In the genomic region with DNA sequence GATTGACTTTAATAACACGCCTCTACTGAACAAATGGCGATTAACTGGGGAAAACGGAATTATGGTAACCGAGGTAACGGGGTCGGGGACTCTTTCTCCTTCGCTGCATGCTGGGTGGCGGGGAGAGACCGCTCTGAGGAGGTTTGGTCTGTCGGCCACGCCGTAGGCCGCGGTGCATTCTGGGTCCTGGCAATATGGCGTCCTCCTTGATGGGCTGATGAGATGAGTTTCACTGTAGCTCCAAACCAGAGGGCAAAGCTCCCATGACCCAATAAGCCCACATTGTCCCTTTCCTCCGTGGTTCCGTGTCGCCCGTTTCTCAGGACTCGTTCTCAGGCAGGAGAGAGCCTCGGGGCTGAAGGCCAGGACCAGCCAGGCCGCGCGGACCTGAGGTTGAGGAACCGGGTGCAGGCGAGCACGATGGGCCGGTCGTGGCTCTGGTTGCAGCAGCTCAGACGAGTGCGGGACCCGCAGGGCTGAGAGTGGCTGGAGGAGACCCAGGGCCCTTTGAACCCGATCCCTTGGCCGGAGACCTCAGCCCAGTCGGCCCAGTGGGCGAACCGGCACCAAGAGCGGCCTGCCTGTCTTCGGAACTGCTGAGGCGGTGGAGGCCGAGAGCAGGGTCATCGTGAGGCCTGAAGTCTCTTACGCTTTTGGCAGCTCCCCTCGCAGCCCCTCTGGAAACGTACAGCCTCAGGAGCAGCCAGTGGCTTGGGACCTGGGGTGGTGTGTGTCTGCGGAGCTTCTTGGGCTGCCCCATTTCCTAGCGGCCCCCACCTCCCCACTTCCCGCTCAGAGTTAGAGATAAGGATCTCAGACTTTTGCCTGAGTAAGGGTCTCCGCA, we compare ENCODE assay signal across 1 cellular context.
TF ChIP-seq lines count a peak whose summit lies in the region.

A gene with protein sequence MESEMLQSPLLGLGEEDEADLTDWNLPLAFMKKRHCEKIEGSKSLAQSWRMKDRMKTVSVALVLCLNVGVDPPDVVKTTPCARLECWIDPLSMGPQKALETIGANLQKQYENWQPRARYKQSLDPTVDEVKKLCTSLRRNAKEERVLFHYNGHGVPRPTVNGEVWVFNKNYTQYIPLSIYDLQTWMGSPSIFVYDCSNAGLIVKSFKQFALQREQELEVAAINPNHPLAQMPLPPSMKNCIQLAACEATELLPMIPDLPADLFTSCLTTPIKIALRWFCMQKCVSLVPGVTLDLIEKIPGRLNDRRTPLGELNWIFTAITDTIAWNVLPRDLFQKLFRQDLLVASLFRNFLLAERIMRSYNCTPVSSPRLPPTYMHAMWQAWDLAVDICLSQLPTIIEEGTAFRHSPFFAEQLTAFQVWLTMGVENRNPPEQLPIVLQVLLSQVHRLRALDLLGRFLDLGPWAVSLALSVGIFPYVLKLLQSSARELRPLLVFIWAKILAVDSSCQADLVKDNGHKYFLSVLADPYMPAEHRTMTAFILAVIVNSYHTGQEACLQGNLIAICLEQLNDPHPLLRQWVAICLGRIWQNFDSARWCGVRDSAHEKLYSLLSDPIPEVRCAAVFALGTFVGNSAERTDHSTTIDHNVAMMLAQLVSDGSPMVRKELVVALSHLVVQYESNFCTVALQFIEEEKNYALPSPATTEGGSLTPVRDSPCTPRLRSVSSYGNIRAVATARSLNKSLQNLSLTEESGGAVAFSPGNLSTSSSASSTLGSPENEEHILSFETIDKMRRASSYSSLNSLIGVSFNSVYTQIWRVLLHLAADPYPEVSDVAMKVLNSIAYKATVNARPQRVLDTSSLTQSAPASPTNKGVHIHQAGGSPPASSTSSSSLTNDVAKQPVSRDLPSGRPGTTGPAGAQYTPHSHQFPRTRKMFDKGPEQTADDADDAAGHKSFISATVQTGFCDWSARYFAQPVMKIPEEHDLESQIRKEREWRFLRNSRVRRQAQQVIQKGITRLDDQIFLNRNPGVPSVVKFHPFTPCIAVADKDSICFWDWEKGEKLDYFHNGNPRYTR (N-terminal part only) (plus strand): TSS at position 184 of the 844 bp plus-strand sequence. CDS start 792 bp downstream, outside the sequence.

TF ChIP-seq in HepG2, 621 proteins besides CTCF, POLR2A, EP300 and RAD21 (continued from another document):
- TF ChIP-seq, protein P1, sequence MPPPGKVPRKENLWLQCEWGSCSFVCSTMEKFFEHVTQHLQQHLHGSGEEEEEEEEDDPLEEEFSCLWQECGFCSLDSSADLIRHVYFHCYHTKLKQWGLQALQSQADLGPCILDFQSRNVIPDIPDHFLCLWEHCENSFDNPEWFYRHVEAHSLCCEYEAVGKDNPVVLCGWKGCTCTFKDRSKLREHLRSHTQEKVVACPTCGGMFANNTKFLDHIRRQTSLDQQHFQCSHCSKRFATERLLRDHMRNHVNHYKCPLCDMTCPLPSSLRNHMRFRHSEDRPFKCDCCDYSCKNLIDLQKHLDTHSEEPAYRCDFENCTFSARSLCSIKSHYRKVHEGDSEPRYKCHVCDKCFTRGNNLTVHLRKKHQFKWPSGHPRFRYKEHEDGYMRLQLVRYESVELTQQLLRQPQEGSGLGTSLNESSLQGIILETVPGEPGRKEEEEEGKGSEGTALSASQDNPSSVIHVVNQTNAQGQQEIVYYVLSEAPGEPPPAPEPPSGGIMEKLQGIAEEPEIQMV (CRISPR knock-in tag; IDR thresholded peaks at IDR 0.05; ENCODE audit: low read depth): peak; percentile 91
- TF ChIP-seq SCMH1 (CRISPR knock-in tag; IDR thresholded peaks at IDR 0.05; ENCODE audit: borderline replicate concordance) (no peak), ZFX (CRISPR knock-in tag; IDR thresholded peaks at IDR 0.05; ENCODE audit: low read depth) (peak; percentile 100)
